7 cellular contexts compared by ENCODE assay signal in the genomic region with DNA sequence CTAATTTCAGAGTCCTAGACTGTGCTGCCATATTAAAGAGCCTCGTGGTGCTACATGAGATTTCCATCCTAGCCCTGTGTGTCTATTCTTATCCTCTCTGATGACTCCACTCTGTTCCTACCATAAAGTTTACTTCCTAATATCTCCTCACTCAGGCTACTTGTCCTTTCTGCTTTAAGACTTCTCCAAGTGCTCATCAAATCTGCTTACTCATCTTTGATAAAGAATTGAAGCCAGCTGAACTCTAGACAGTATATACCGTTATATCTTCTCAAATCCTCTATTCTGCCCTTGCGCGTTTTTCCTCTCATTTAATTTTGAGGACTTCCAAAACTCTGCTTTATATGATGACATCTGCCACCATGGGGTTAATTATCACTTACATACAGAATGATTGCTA.
"Had no signal": no experiment of that assay in that cellular context is flagged by ENCODE, and none has a peak within 500 bp of the region (broad histone marks: within the 10 kb centered on the region; RNA-seq: fewer than 3 reads in every experiment).

No MANE protein-coding gene starts in this region.

- FAIRE-seq: HepG2, HTR-8/SVneo had no signal

- ATAC-seq: HepG2 had no signal

- H3K27ac ChIP-seq: HL-60, KMS-11 had no signal

- DNase-seq: IMR-90, KBM-7, KG1 had no signal

- H3K9ac ChIP-seq: KMS-11 had no signal

- H3K4me2 ChIP-seq: KMS-11 had no signal
